ENCODE assay signal across 24 cellular contexts in the genomic region with DNA sequence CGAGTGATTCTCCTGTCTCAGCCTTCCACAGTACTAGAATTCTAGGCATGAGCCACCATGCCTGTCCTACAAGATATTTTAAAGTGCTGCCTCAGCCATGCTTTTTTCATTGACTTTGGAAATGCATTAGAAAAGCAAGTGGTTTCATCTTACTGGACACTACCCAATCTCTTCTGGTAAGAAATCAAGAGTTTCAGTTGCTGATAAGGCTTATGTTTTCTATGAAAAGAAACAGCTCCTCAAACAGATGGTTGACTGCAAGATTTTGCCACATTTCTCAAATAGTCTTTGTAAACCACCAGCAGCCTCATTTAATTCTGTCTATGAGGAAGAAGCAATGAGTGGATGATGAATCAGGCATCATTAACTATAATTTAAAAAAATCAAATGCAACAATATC.
"Had no signal": no experiment of that assay in that cellular context is flagged by ENCODE, and none has a peak within 500 bp of the region (broad histone marks: within the 10 kb centered on the region; RNA-seq: fewer than 3 reads in every experiment).

No MANE protein-coding gene starts in this region.

- DNase-seq: dorsolateral prefrontal cortex; effector CD4-positive, alpha-beta T cell; endodermal cell; foreskin fibroblast; gastrocnemius medialis; heart left ventricle; left cardiac atrium; left lung; mesenchymal stem cell; naive thymus-derived CD4-positive, alpha-beta T cell; right lobe of liver; small intestine; stimulated activated CD4-positive, alpha-beta T cell treated with anti-CD3 and anti-CD28 coated beads, Interleukin-15, amount 100 ng/mL, for 24 hours; stimulated activated CD4-positive, alpha-beta T cell treated with anti-CD3 and anti-CD28 coated beads, Interleukin-2, amount 100 ng/mL, for 48 hours; stimulated activated naive B cell treated with anti-CD40 and anti-IgM and Interleukin-4, amounts not matched to agents 10 μg/mL and 1 μg/mL and 100 μg/mL, for 72 hours; transverse colon; upper lobe of right lung; uterus had no signal

- H2AFZ ChIP-seq: hepatocyte, neural progenitor cell, parathyroid adenoma had no signal

- H3K79me2 ChIP-seq: hepatocyte, parathyroid adenoma had no signal

- H3K4me3 ChIP-seq: dorsolateral prefrontal cortex, gastrocnemius medialis, heart left ventricle, hepatocyte, left lung, neural progenitor cell, right lobe of liver, suprapubic skin, transverse colon, upper lobe of right lung, uterus had no signal

- H3K27ac ChIP-seq: epithelial cell of prostate, gastrocnemius medialis, heart left ventricle, hepatocyte, left lung, neural progenitor cell, parathyroid adenoma, right lobe of liver, suprapubic skin, transverse colon, upper lobe of right lung, uterus had no signal

- H3K27me3 ChIP-seq: dorsolateral prefrontal cortex, gastrocnemius medialis, heart left ventricle, hepatocyte, left lung, neural progenitor cell, right lobe of liver, suprapubic skin, transverse colon, upper lobe of right lung, uterus had no signal

- H3K36me3 ChIP-seq: gastrocnemius medialis, heart left ventricle, left lung, neural progenitor cell, right lobe of liver, suprapubic skin, transverse colon, upper lobe of right lung, uterus had no signal

- H3K4me2 ChIP-seq: hepatocyte, neural progenitor cell had no signal

- H3K9me3 ChIP-seq: gastrocnemius medialis, right lobe of liver, upper lobe of right lung, uterus had no signal

- H3K9ac ChIP-seq: neural progenitor cell, parathyroid adenoma had no signal

- H3K4me1 ChIP-seq: gastrocnemius medialis, heart left ventricle, left lung, neural progenitor cell, parathyroid adenoma, right lobe of liver, suprapubic skin, transverse colon, upper lobe of right lung, uterus had no signal

- ATAC-seq: esophagus mucosa; gastrocnemius medialis; heart left ventricle; left cardiac atrium; left lung; naive thymus-derived CD4-positive, alpha-beta T cell; right lobe of liver; stimulated activated naive B cell treated with anti-CD40 and anti-IgM and Interleukin-4, amounts not matched to agents 10 μg/mL and 1 μg/mL and 100 μg/mL, for 72 hours; upper lobe of right lung had no signal
